In the genomic region with DNA sequence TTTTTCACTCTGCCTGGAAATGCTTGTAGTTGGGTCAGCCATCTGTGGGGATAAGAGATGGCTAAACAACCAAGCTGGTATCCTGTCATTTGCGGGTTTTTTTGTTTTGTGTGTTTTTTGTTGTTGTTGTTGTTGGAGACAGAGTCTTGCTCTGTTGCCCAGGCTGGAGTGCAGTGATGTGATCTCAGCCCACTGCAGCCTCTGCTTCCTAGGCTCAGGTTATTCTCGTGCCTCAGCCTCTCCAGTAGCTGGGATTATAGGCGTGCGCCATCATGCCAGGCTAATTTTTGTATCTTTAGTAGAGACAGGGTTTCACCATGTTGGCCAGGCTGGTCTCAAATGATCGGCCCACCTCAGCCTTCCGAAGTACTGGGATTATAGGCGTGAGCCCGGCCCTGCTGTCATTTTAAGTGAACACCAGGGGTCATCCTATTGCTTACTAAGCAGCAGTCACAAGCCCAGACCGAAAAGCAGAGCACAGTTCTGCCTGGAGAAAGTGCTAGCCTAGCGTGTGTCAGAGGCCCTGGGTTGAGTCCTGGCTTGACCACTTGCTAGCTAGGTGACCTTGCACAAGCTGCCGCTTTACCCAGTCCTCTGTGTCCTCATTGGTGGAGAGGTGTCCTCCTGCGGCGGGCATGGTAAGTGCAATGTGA, we compare ENCODE assay signal across 8 cellular contexts. TPM values are rescaled to one million over a fixed set of nuclear protein-coding genes. Genes with fewer than 3 reads are reported as not detected.
DNase-seq lines count a peak whose midpoint lies in the region; ATAC-seq and TF ChIP-seq lines count a peak whose summit lies in the region.

No MANE protein-coding gene starts in this region.

- ATAC-seq in naive thymus-derived CD8-positive, alpha-beta T cell, result no peak
- ATAC-seq in GM21360 (IDR thresholded peaks at IDR 0.05; ENCODE audit: unreplicated experiment) (no peak), GM18861 (IDR thresholded peaks at IDR 0.05; ENCODE audit: unreplicated experiment) (no peak)

- no peak overlapping the region for H3K27ac ChIP-seq in PC-9

- peaks cover 0 to 2% (median 0%) of the 10 kb centered on the region in 9 donors for H3K9me3 Mint-ChIP-seq in naive thymus-derived CD8-positive, alpha-beta T cell

- H3K36me3 Mint-ChIP-seq in naive thymus-derived CD8-positive, alpha-beta T cell, result peaks cover 0 to 57% (median 17%) of the 10 kb centered on the region in 3 donors

- H3K9me2 ChIP-seq in PC-9 (ENCODE audit: insufficient read depth), result no peaks in the 10 kb centered on the region

- no peaks in the 10 kb centered on the region for H3K9me3 ChIP-seq in PC-9 (ENCODE audit: insufficient read depth, low read depth)

- H3K4me1 ChIP-seq in PC-9 (replicated peaks; ENCODE audit: insufficient read depth), result peaks cover 31% of the 10 kb centered on the region

- POLR2A ChIA-PET in PC-9 (lab: Charles Lee; ENCODE audit: unreplicated experiment), result no interaction called here
- POLR2A ChIA-PET in naive thymus-derived CD8-positive, alpha-beta T cell (lab: Charles Lee), result no interaction called here

- H2AFZ ChIP-seq in PC-9, result no peak overlapping the region

- peak overlapping the region in 9 of 10 donors; percentile 42 to 81 (median 57) for H3K4me3 Mint-ChIP-seq in naive thymus-derived CD8-positive, alpha-beta T cell

- peak; percentile 65 for TF ChIP-seq CTCF in AG10803 (conservative IDR thresholded peaks at IDR 0.05; ENCODE audit: low read length)
- peak; percentile 39 for TF ChIP-seq CTCF in GM12873 (IDR thresholded peaks at IDR 0.05; ENCODE audit: insufficient read depth, low read depth, low read length, missing control alignments)
- peak; percentile 48; the same call in 1 of the 2 replicates for TF ChIP-seq CTCF in PC-9 (conservative IDR thresholded peaks at IDR 0.05)

- H3K27me3 ChIP-seq in PC-9 (ENCODE audit: insufficient read depth, low read depth), result no peaks in the 10 kb centered on the region

- no peak overlapping the region for H3K4me2 ChIP-seq in PC-9

- H3K4me1 Mint-ChIP-seq in naive thymus-derived CD8-positive, alpha-beta T cell, result peaks cover 40 to 84% (median 66%) of the 10 kb centered on the region in 4 donors

- H3K4me3 ChIP-seq in AG10803 (ENCODE audit: low read length) (no peak overlapping the region), PC-9 (no peak overlapping the region)

- DNase-seq in AG10803 (ENCODE audit: low read depth), result peak; percentile 77
- DNase-seq in PC-9, result peak in 1 of 2 experiments; percentile 34
- DNase-seq in ecto neural progenitor cell (ENCODE audit: low spot score), result peak; percentile 63
- peak in 3 of 10 donors; percentile 9 to 29 (median 12) for DNase-seq in naive thymus-derived CD8-positive, alpha-beta T cell
- no peak for DNase-seq in stimulated activated CD4-positive, alpha-beta T cell treated with anti-CD3 and anti-CD28 coated beads, Interleukin-2, amount 100 ng/mL, for 48 hours

- no peaks in the 10 kb centered on the region for H3F3A ChIP-seq in PC-9 (ENCODE audit: insufficient read depth, low read depth)

- CTCF ChIA-PET in PC-9 (lab: Charles Lee), result interaction anchor here (0.7 kb wide), 1 partner anchor 247 kb away, joined by 3 read pairs; no protein-coding TSS in a partner anchor

- peaks cover 12% of the 10 kb centered on the region for H3K36me3 ChIP-seq in PC-9 (ENCODE audit: low read depth)

- peaks cover 67% of the 10 kb centered on the region for H4K20me1 ChIP-seq in PC-9 (ENCODE audit: insufficient read depth)

- peaks cover 50% of the 10 kb centered on the region for H3K79me2 ChIP-seq in PC-9 (ENCODE audit: low read depth)

- peak overlapping the region in 5 of 10 donors; percentile 48 to 84 (median 79) for H3K27ac Mint-ChIP-seq in naive thymus-derived CD8-positive, alpha-beta T cell

- H3K27me3 Mint-ChIP-seq in naive thymus-derived CD8-positive, alpha-beta T cell, result no peaks in the 10 kb centered on the region

- intact Hi-C loops in PC-9 (cut with micrococcal nuclease; ENCODE audit: unreplicated experiment), result loop anchor here (10.0 kb wide), 1 partner anchor 95 kb away; the partner anchor contains the start of gene LLGL1

- no TSS peak for BruUV-seq in PC-9 (replicated peaks; lab: Mats Ljungman, UMichigan)

RNA-seq across cellular contexts. Expression of gene SMCR8, which starts 4.6 kb away (rescaled TPM):
- 19.5 and 23.8 TPM in 2 replicates for total RNA-seq in PC-9 (2021)
- total RNA-seq in naive thymus-derived CD8-positive, alpha-beta T cell, result 10 to 100 TPM; 49.4 to 51.7 TPM
- polyA plus RNA-seq in naive thymus-derived CD8-positive, alpha-beta T cell, result 1 to 10 TPM; 3.0 to 6.0 (median 5.3) TPM

RNA-seq across cellular contexts. Expression of gene TOP3A, which starts 4.9 kb away (rescaled TPM):
- total RNA-seq in PC-9 (2021), result 51.2 and 52.2 TPM in 2 replicates
- total RNA-seq in naive thymus-derived CD8-positive, alpha-beta T cell, result 10 to 100 TPM; 47.7 to 49.7 TPM
- polyA plus RNA-seq in naive thymus-derived CD8-positive, alpha-beta T cell, result 10 to 100 TPM in 2 of 3 donors, 1 to 10 TPM in 1; 9.0 to 24.9 (median 13.5) TPM

RNA-seq across cellular contexts. Expression of gene SHMT1, which starts 43.6 kb away (rescaled TPM):
- total RNA-seq in PC-9 (2021), result 139 and 170 TPM in 2 replicates
- 10 to 100 TPM; 17.1 to 20.1 TPM for total RNA-seq in naive thymus-derived CD8-positive, alpha-beta T cell
- 10 to 100 TPM; 20.5 to 35.8 (median 35.7) TPM for polyA plus RNA-seq in naive thymus-derived CD8-positive, alpha-beta T cell

RNA-seq across cellular contexts. Expression of gene EVPLL, which starts 57.8 kb away (rescaled TPM):
- total RNA-seq in PC-9 (2021), result 3.7 and 5.7 TPM in 2 replicates
- not detected for total RNA-seq in naive thymus-derived CD8-positive, alpha-beta T cell
- under 1 TPM in 1 of 3 donors, not detected in 2; 0.08 TPM for polyA plus RNA-seq in naive thymus-derived CD8-positive, alpha-beta T cell

RNA-seq across cellular contexts. Expression of gene MIEF2, which starts 59.3 kb away (rescaled TPM):
- 29.6 and 33.0 TPM in 2 replicates for total RNA-seq in PC-9 (2021)
- total RNA-seq in naive thymus-derived CD8-positive, alpha-beta T cell, result 10 to 100 TPM; 16.7 to 17.4 TPM
- polyA plus RNA-seq in naive thymus-derived CD8-positive, alpha-beta T cell, result 10 to 100 TPM; 10.7 to 14.4 (median 10.8) TPM

Comparison
In these comparisons a context has a peak if more than half of its experiments do, and no peak if none do; other contexts are left out.
1. DNase-seq: peak in AG10803 (single experiment) and ecto neural progenitor cell (single experiment); none in stimulated activated CD4-positive, alpha-beta T cell treated with anti-CD3 and anti-CD28 coated beads, Interleukin-2, amount 100 ng/mL, for 48 hours (0 of 2).
2. Peak in every context shown above with its lines, with median percentiles within 50 percentile points of each other: CTCF ChIP-seq.